Comparison of ENCODE assay signal across 28 cellular contexts in genomic region chr19:31705656-31706055, GRCh38.
"Had no signal": no experiment of that assay in that cellular context is flagged by ENCODE, and none has a peak within 500 bp of the region (broad histone marks: within the 10 kb centered on the region; RNA-seq: fewer than 3 reads in every experiment).

No MANE protein-coding gene starts in this region.

- H3K27me3 ChIP-seq: stomach, suprapubic skin, testis, thyroid gland, tibial artery, tibial nerve, transverse colon, upper lobe of left lung, upper lobe of right lung, uterus, vagina had no signal

- H3K36me3 ChIP-seq: stomach, suprapubic skin, thoracic aorta, thyroid gland, tibial artery, tibial nerve, transverse colon, upper lobe of left lung, upper lobe of right lung, uterus, vagina had no signal

- H3K4me1 Mint-ChIP-seq: stimulated activated effector memory CD8-positive, alpha-beta T cell treated with anti-CD3 and anti-CD28 coated beads, Interleukin-12 subunit alpha, Interleukin-12 subunit beta, amount 100 ng/mL, for 72 hours; stimulated activated memory B cell treated with anti-CD40 and anti-IgM and Interleukin-4, amounts not matched to agents 10 μg/mL and 1 μg/mL and 100 μg/mL, for 72 hours; stimulated activated naive B cell treated with anti-CD40 and anti-IgM and Interleukin-4, amounts not matched to agents 10 μg/mL and 1 μg/mL and 100 μg/mL, for 72 hours; stimulated activated naive CD8-positive, alpha-beta T cell treated with anti-CD3 and anti-CD28 coated beads, Interleukin-15, amount 100 ng/mL, for 72 hours had no signal

- H3K4me1 ChIP-seq: stomach, suprapubic skin, testis, thyroid gland, tibial artery, tibial nerve, transverse colon, upper lobe of right lung, uterus, vagina had no signal

- H3K4me3 ChIP-seq: stomach, suprapubic skin, testis, thoracic aorta, thyroid gland, tibial artery, tibial nerve, transverse colon, upper lobe of left lung, upper lobe of right lung, uterus, vagina had no signal

- H3K27ac Mint-ChIP-seq: stimulated activated effector memory CD8-positive, alpha-beta T cell treated with anti-CD3 and anti-CD28 coated beads, Interleukin-12 subunit alpha, Interleukin-12 subunit beta, amount 100 ng/mL, for 72 hours; stimulated activated memory B cell treated with anti-CD40 and anti-IgM and Interleukin-4, amounts not matched to agents 10 μg/mL and 1 μg/mL and 100 μg/mL, for 72 hours; stimulated activated naive B cell treated with anti-CD40 and anti-IgM and Interleukin-4, amounts not matched to agents 10 μg/mL and 1 μg/mL and 100 μg/mL, for 72 hours; stimulated activated naive CD8-positive, alpha-beta T cell treated with anti-CD3 and anti-CD28 coated beads, Interleukin-15, amount 100 ng/mL, for 72 hours; stimulated activated naive CD8-positive, alpha-beta T cell treated with anti-CD3 and anti-CD28 coated beads, Interleukin-15, Interleukin-2, amounts not matched to agents 100 ng/mL and 50 ng/mL, for 24 hours; type B pancreatic cell had no signal

- H3K36me3 Mint-ChIP-seq: stimulated activated effector memory CD8-positive, alpha-beta T cell treated with anti-CD3 and anti-CD28 coated beads, Interleukin-12 subunit alpha, Interleukin-12 subunit beta, amount 100 ng/mL, for 72 hours; stimulated activated memory B cell treated with anti-CD40 and anti-IgM and Interleukin-4, amounts not matched to agents 10 μg/mL and 1 μg/mL and 100 μg/mL, for 72 hours; stimulated activated naive B cell treated with anti-CD40 and anti-IgM and Interleukin-4, amounts not matched to agents 10 μg/mL and 1 μg/mL and 100 μg/mL, for 72 hours; type B pancreatic cell had no signal

- H3K4me3 Mint-ChIP-seq: stimulated activated effector memory CD8-positive, alpha-beta T cell treated with anti-CD3 and anti-CD28 coated beads, Interleukin-12 subunit alpha, Interleukin-12 subunit beta, amount 100 ng/mL, for 72 hours; stimulated activated memory B cell treated with anti-CD40 and anti-IgM and Interleukin-4, amounts not matched to agents 10 μg/mL and 1 μg/mL and 100 μg/mL, for 72 hours; stimulated activated naive B cell treated with anti-CD40 and anti-IgM and Interleukin-4, amounts not matched to agents 10 μg/mL and 1 μg/mL and 100 μg/mL, for 72 hours; stimulated activated naive CD8-positive, alpha-beta T cell treated with anti-CD3 and anti-CD28 coated beads, Interleukin-15, amount 100 ng/mL, for 72 hours; stimulated activated naive CD8-positive, alpha-beta T cell treated with anti-CD3 and anti-CD28 coated beads, Interleukin-15, Interleukin-2, amounts not matched to agents 100 ng/mL and 50 ng/mL, for 24 hours; type B pancreatic cell had no signal

- H3K27ac ChIP-seq: stomach, suprapubic skin, testis, thoracic aorta, thyroid gland, tibial artery, tibial nerve, transverse colon, upper lobe of left lung, upper lobe of right lung, uterus, vagina had no signal

- H3K27me3 Mint-ChIP-seq: stimulated activated memory B cell treated with anti-CD40 and anti-IgM and Interleukin-4, amounts not matched to agents 10 μg/mL and 1 μg/mL and 100 μg/mL, for 72 hours; stimulated activated naive B cell treated with anti-CD40 and anti-IgM and Interleukin-4, amounts not matched to agents 10 μg/mL and 1 μg/mL and 100 μg/mL, for 72 hours; stimulated activated naive CD8-positive, alpha-beta T cell treated with anti-CD3 and anti-CD28 coated beads, Interleukin-15, amount 100 ng/mL, for 72 hours; stimulated activated naive CD8-positive, alpha-beta T cell treated with anti-CD3 and anti-CD28 coated beads, Interleukin-15, Interleukin-2, amounts not matched to agents 100 ng/mL and 50 ng/mL, for 24 hours had no signal

- H3K9me3 ChIP-seq: suprapubic skin, testis, thoracic aorta, thyroid gland, transverse colon, upper lobe of right lung, uterus, vagina had no signal

- DNase-seq: stimulated activated CD4-positive, alpha-beta T cell treated with anti-CD3 and anti-CD28 coated beads, Interleukin-2, amount 100 ng/mL, for 48 hours; stimulated activated CD4-positive, alpha-beta T cell treated with anti-CD3 and anti-CD28 coated beads, Interleukin-4, amount 100 ng/mL, for 1 hour; stimulated activated CD4-positive, alpha-beta T cell treated with anti-CD3 and anti-CD28 coated beads, Interleukin-4, amount 100 ng/mL, for 24 hours; stimulated activated CD4-positive, alpha-beta T cell treated with anti-CD3 and anti-CD28 coated beads, Interleukin-4, amount 100 ng/mL, for 4 hours; stimulated activated CD8-positive, alpha-beta memory T cell treated with anti-CD3 and anti-CD28 coated beads, Interleukin-4, amount 100 ng/mL, for 48 hours; stimulated activated naive B cell treated with anti-CD40 and anti-IgM and Interleukin-4, amounts not matched to agents 10 μg/mL and 1 μg/mL and 100 μg/mL, for 72 hours; stimulated activated naive CD4-positive, alpha-beta T cell; stimulated activated naive CD4-positive, alpha-beta T cell treated with Interleukin-2 at 50 U/mL for 16 hours; stimulated activated naive CD8-positive, alpha-beta T cell treated with anti-CD3 and anti-CD28 coated beads, Interleukin-15, amount 100 ng/mL, for 72 hours; stimulated activated naive CD8-positive, alpha-beta T cell treated with anti-CD3 and anti-CD28 coated beads, Interleukin-15, Interleukin-2, amounts not matched to agents 100 U/mL and 50 U/mL, for 24 hours; stomach; substantia nigra; testis; thyroid gland; tibial artery; transverse colon; trophoblast cell; upper lobe of left lung; upper lobe of right lung; uterus had no signal
